ENCODE assay signal across 16 cellular contexts in the genomic region with DNA sequence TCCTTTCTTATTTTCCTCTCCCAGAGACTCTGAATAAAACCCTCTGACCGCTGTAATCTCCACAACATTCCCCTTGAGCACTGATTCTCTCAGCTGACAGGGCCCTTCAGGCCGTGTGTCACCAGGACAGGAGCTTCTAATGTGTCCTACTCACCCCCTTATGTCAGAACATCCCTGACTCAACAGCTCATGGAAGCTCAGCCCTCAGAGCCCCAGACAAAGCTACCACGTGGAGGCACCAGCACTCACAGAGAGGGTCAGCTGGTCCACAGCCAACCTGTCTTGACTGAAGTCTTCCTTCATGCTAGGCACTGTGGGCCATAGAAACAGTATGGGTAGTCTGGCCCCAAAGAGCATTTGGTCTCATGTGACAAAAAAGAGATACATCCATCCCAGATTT. TPM values are rescaled to one million over a fixed set of nuclear protein-coding genes. Genes with fewer than 3 reads are reported as not detected.
A peak's percentile ranks its signal among the peaks of the same experiment; 100 is the strongest.
DNase-seq lines count a peak whose midpoint lies in the region; ATAC-seq, FAIRE-seq and TF ChIP-seq lines count a peak whose summit lies in the region.
"Had no signal": no experiment of that assay in that cellular context is flagged by ENCODE, and none has a peak within 500 bp of the region (broad histone marks: within the 10 kb centered on the region; RNA-seq: fewer than 3 reads in every experiment).

No MANE protein-coding gene starts in this region.

- WGBS in H1 (ENCODE audit: extremely low coverage in 1 of 2, insufficient coverage in 1 of 2, insufficient read length in 1 of 2, insufficient replicate concordance in 2 of 2, low coverage in 1 of 2, low lambda C conversion rate in 2 of 2, missing lambda C conversion rate in 1 of 2), 2 experiments, result 65% methylated on average over 3 of the region's 3 CpGs; no CpG with 5 or more reads in 1 of the 2 experiments

- H3K23ac ChIP-seq in H1 (ENCODE audit: insufficient read length), result no peak overlapping the region

- DNase-seq in Caco-2, result no peak
- peak; percentile 55 for DNase-seq in LHCN-M2 (ENCODE audit: low read depth)
- DNase-seq in H1 (ENCODE audit: low read depth in 1 of 2, low spot score in 2 of 2), result no peak
- DNase-seq in mesenteric fat pad (ENCODE audit: low spot score), result no peak
- DNase-seq in activated effector memory CD4-positive, alpha-beta T cell treated with anti-CD3 and anti-CD28 coated beads, Interleukin-2, amount 50 U/mL, for 16 hours, result no peak
- no peak for DNase-seq in CD1c-positive myeloid dendritic cell (ENCODE audit: extremely low spot score)
- DNase-seq: DMS53; NCI-H1048; NCI-H146; NCI-H2081 treated with DMSO at 0.1 percent for 48 hours; NK-92 treated with Interleukin-12 subunit alpha and Interleukin-12 subunit beta, amount 100 ng/mL, for 24 hours; PC-9 had no signal

- H3K23me2 ChIP-seq in H1 (ENCODE audit: low read depth, low read length), result no peaks in the 10 kb centered on the region

- no peak for TF ChIP-seq EP300 in H1 (IDR thresholded peaks at IDR 0.05; ENCODE audit: borderline replicate concordance in 1 of 2, low read depth in 2 of 2, low read length in 2 of 2)

- no peak overlapping the region for H3K56ac ChIP-seq in H1 (replicated peaks; ENCODE audit: insufficient read length, low read depth, low read length)

- H3K9me3 Mint-ChIP-seq in Caco-2 (ENCODE audit: unreplicated experiment) (no peaks in the 10 kb centered on the region), nephron (no peaks in the 10 kb centered on the region)
- no peaks in the 10 kb centered on the region for H3K9me3 Mint-ChIP-seq in activated T-helper 17 cell treated with anti-CD3 and anti-CD28 coated beads, Interleukin-2, amount 50 U/mL, for 72 hours

- H2BK12ac ChIP-seq in H1 (ENCODE audit: low read depth, low read length), result no peak overlapping the region

- no peaks in the 10 kb centered on the region for H3K79me2 ChIP-seq in H1 (ENCODE audit: control insufficient read depth in 1 of 2, insufficient read depth in 2 of 2, low read length in 2 of 2)

- H3K27ac Mint-ChIP-seq in Caco-2 (ENCODE audit: unreplicated experiment), result peak overlapping the region; percentile 5
- H3K27ac Mint-ChIP-seq in nephron, result peak overlapping the region; percentile 65 to 82 (median 72)
- H3K27ac Mint-ChIP-seq in activated T-helper 17 cell treated with anti-CD3 and anti-CD28 coated beads, Interleukin-2, amount 50 U/mL, for 72 hours, result no peak overlapping the region

- H3K14ac ChIP-seq in H1 (ENCODE audit: insufficient read length), result no peak overlapping the region

- CTCF ChIA-PET in Caco-2 (lab: Charles Lee), result interaction anchor here (1.6 to 1.8 kb wide), 2 partner anchors 20 to 106 kb away, joined by 4 to 11 read pairs; partner anchors contain the start of gene HOXC5
- CTCF ChIA-PET in H1 (lab: Charles Lee; ENCODE audit: partially characterized antibody), result interaction anchor here (1.0 to 20.5 kb wide), 22 partner anchors 9 to 130 kb away, joined by 3 to 242 read pairs (median 8); partner anchors contain the start of genes HOXC5, HOXC8 and SMUG1

- H2BK120ac ChIP-seq in H1 (replicated peaks; ENCODE audit: low read depth, low read length), result no peak overlapping the region

- H3K4ac ChIP-seq in H1 (replicated peaks; ENCODE audit: insufficient read length, low read depth, low read length), result no peak overlapping the region

- intact Hi-C loops in Caco-2 (cut with micrococcal nuclease; ENCODE audit: unreplicated experiment), result no loop called here

- H3K4me1 Mint-ChIP-seq in Caco-2 (ENCODE audit: low read depth, unreplicated experiment) (peaks cover 47% of the 10 kb centered on the region), nephron (peaks cover 89% of the 10 kb centered on the region)
- no peaks in the 10 kb centered on the region for H3K4me1 Mint-ChIP-seq in activated T-helper 17 cell treated with anti-CD3 and anti-CD28 coated beads, Interleukin-2, amount 50 U/mL, for 72 hours

- no peak for TF ChIP-seq POLR2A in H1 (IDR thresholded peaks at IDR 0.05; ENCODE audit: control extremely low read depth in 1 of 2, low read depth in 2 of 2, low read length in 2 of 2)

- H3K36me3 ChIP-seq in Caco-2 (ENCODE audit: control insufficient read depth, insufficient read depth, low read length) (no peaks in the 10 kb centered on the region), H1 (ENCODE audit: control insufficient read depth in 2 of 4, insufficient read depth in 4 of 4, low read length in 3 of 4) (no peaks in the 10 kb centered on the region)

- no peak overlapping the region for H3K4me2 ChIP-seq in H1 (ENCODE audit: insufficient read depth in 1 of 2, low read depth in 2 of 2, low read length in 2 of 2)
- H3K4me2 ChIP-seq: PC-9 had no signal

- no peaks in the 10 kb centered on the region for H3K27me3 ChIP-seq in Caco-2 (replicated peaks; ENCODE audit: control insufficient read depth, insufficient read depth, low read length)
- H3K27me3 ChIP-seq in H1 (replicated peaks in 1 of 4; ENCODE audit: control insufficient read depth in 3 of 4, extremely low read depth in 1 of 4, insufficient read depth in 3 of 4, low read length in 3 of 4), result peaks cover 4 to 72% (median 40%) of the 10 kb centered on the region in 4 experiments

- H4K91ac ChIP-seq in H1 (replicated peaks; ENCODE audit: insufficient read length, low read length), result no peak overlapping the region

- TF ChIP-seq CTCF in Caco-2 (IDR thresholded peaks at IDR 0.05; ENCODE audit: insufficient read depth in 1 of 2, low read depth in 1 of 2, low read length in 1 of 2, severe bottlenecking in 1 of 2, unreplicated experiment in 1 of 2) (no peak), H1 (IDR thresholded peaks at IDR 0.05; ENCODE audit: control extremely low read depth in 1 of 3, insufficient read depth in 1 of 3, low read depth in 1 of 3, low read length in 3 of 3) (no peak), nephron (IDR thresholded peaks at IDR 0.05; ENCODE audit: unreplicated experiment in 3 of 3) (no peak)

- TF ChIP-seq RAD21 in H1 (IDR thresholded peaks at IDR 0.05 in 1 of 2, conservative IDR thresholded peaks at IDR 0.05 in 1 of 2; ENCODE audit: low read depth in 2 of 2, low read length in 2 of 2), result no peak

- FAIRE-seq in H1 (lab: Jason Lieb, UNC), result no peak
- FAIRE-seq: G401.6 had no signal

- H3K79me1 ChIP-seq in H1 (ENCODE audit: low read depth, low read length), result no peaks in the 10 kb centered on the region

- no peak overlapping the region for H2BK20ac ChIP-seq in H1 (ENCODE audit: low read length)

- ATAC-seq in activated T-helper 17 cell treated with anti-CD3 and anti-CD28 coated beads, Interleukin-2, amount 50 U/mL, for 72 hours (replicated peaks), result no peak

- H2AFZ ChIP-seq in H1 (ENCODE audit: low read length), result no peak overlapping the region
- H2AFZ ChIP-seq: PC-9 had no signal

- H2BK15ac ChIP-seq in H1 (ENCODE audit: low read length), result no peak overlapping the region

- H4K20me1 ChIP-seq in H1 (replicated peaks in 1 of 2; ENCODE audit: control insufficient read depth in 1 of 2, insufficient read depth in 2 of 2, low read length in 2 of 2), result peaks cover 3 to 4% of the 10 kb centered on the region in 2 experiments

- BruUV-seq in Caco-2 (replicated peaks; lab: Mats Ljungman, UMichigan), result no TSS peak

- H3K27ac ChIP-seq in H1 (ENCODE audit: low read depth, low read length), result no peak overlapping the region
- H3K27ac ChIP-seq: C4-2B, PC-9 had no signal

- H2BK5ac ChIP-seq in H1 (ENCODE audit: low read depth, low read length), result no peak overlapping the region

- H3K36me3 Mint-ChIP-seq in Caco-2 (ENCODE audit: insufficient read depth, unreplicated experiment), result no peaks in the 10 kb centered on the region
- H3K36me3 Mint-ChIP-seq in nephron (ENCODE audit: low read depth), result no peaks in the 10 kb centered on the region
- no peaks in the 10 kb centered on the region for H3K36me3 Mint-ChIP-seq in activated T-helper 17 cell treated with anti-CD3 and anti-CD28 coated beads, Interleukin-2, amount 50 U/mL, for 72 hours (ENCODE audit: low read depth)

- H3K9ac ChIP-seq in H1 (replicated peaks in 1 of 4; ENCODE audit: extremely low read depth in 1 of 4, low read depth in 3 of 4, low read length in 3 of 4), result no peak overlapping the region

- H3K18ac ChIP-seq in H1 (ENCODE audit: extremely low read depth, low read length), result no peak overlapping the region

- H2AK5ac ChIP-seq in H1 (ENCODE audit: low read depth, low read length), result peak overlapping the region; percentile 25; the same call in 1 of the 2 replicates

- no peaks in the 10 kb centered on the region for H3K9me3 ChIP-seq in Caco-2
- H3K9me3 ChIP-seq in H1 (ENCODE audit: insufficient read depth in 2 of 2, low read depth in 1 of 2, low read length in 1 of 2), result no peaks in the 10 kb centered on the region

- H3K27me3 Mint-ChIP-seq in Caco-2 (ENCODE audit: insufficient read depth, unreplicated experiment), result no peaks in the 10 kb centered on the region
- H3K27me3 Mint-ChIP-seq in nephron (ENCODE audit: low read depth), result peaks cover 21% of the 10 kb centered on the region
- H3K27me3 Mint-ChIP-seq in activated T-helper 17 cell treated with anti-CD3 and anti-CD28 coated beads, Interleukin-2, amount 50 U/mL, for 72 hours, result peaks cover 24% of the 10 kb centered on the region

- H4K8ac ChIP-seq in H1 (ENCODE audit: extremely low read depth, insufficient read depth, low read length), result no peak overlapping the region

- H3K4me1 ChIP-seq in Caco-2 (peaks cover 67% of the 10 kb centered on the region), H1 (replicated peaks in 1 of 4; ENCODE audit: control insufficient read depth in 3 of 4, insufficient read depth in 4 of 4, low read length in 3 of 4) (peaks cover 0 to 9% (median 3%) of the 10 kb centered on the region in 4 experiments; a peak in 3 of 7 replicates)

- H3K4me3 ChIP-seq in Caco-2 (ENCODE audit: low read depth, low read length), result no peak overlapping the region
- no peak overlapping the region for H3K4me3 ChIP-seq in H1 (ENCODE audit: extremely low read depth in 1 of 4, insufficient read depth in 2 of 4, low read depth in 3 of 4, low read length in 4 of 4)
- H3K4me3 ChIP-seq: PC-9 had no signal

- H3K4me3 Mint-ChIP-seq in Caco-2 (ENCODE audit: unreplicated experiment) (no peak overlapping the region), nephron (no peak overlapping the region)
- no peak overlapping the region for H3K4me3 Mint-ChIP-seq in activated T-helper 17 cell treated with anti-CD3 and anti-CD28 coated beads, Interleukin-2, amount 50 U/mL, for 72 hours

- POLR2A ChIA-PET in Caco-2 (lab: Charles Lee), result no interaction called here
- POLR2A ChIA-PET in H1 (lab: Charles Lee; ENCODE audit: partially characterized antibody), result interaction anchor here (1.6 kb wide), 1 partner anchor 12 kb away, joined by 3 read pairs; no protein-coding TSS in a partner anchor

- H4K5ac ChIP-seq in H1 (ENCODE audit: insufficient read length, low read depth, low read length), result no peak overlapping the region

RNA-seq across cellular contexts. Expression of gene SMUG1, which starts 49.8 kb away (rescaled TPM):
- total RNA-seq in Caco-2 (2022) (51.8 and 53.2 TPM in 2 replicates), LHCN-M2 (2014; rRNA removed) (57.6 and 69.9 TPM in 2 replicates), mesenteric fat pad (23.4 TPM)
- polyA plus RNA-seq in LHCN-M2 (2012), result 43.8 TPM
- 15.8 and 18.6 TPM in 2 replicates for total RNA-seq in H1 (2021; fragmentation: NEBNext Ultra II Directional; extraction: Animal tissue kit (Norgen Biotek cat#: 25700))
- 35.0 and 35.7 TPM in 2 replicates for polyA plus RNA-seq in H1 (2011; rRNA removed)
- 31.1 TPM for polyA plus RNA-seq in H1 (2011; cell fraction: cytosol; rRNA removed)
- 35.6 TPM for polyA plus RNA-seq in H1 (2011; cell fraction: nucleus; rRNA removed)
- 21.2 to 26.6 TPM (median 23.8 TPM) in 4 replicates for polyA plus RNA-seq in H1 (2012, experiment 1 of 2)
- polyA plus RNA-seq in H1 (2012, experiment 2 of 2), result 26.7 TPM
- polyA plus RNA-seq in H1 (2013, experiment 1 of 2), result 16.0 TPM
- polyA plus RNA-seq in H1 (2013, experiment 2 of 2), result 14.1 TPM
- polyA minus RNA-seq in H1 (2011; rRNA and poly(A)+ RNA removed), result 19.1 and 19.4 TPM in 2 replicates
- polyA minus RNA-seq in H1 (2011; cell fraction: cytosol; rRNA and poly(A)+ RNA removed), result 10.4 TPM
- polyA minus RNA-seq in H1 (2011; cell fraction: nucleus; rRNA and poly(A)+ RNA removed), result 22.1 TPM
- 10 to 100 TPM; 24.2 to 28.7 TPM for total RNA-seq in activated T-helper 17 cell treated with anti-CD3 and anti-CD28 coated beads, Interleukin-2, amount 50 U/mL, for 72 hours
